8 cellular contexts compared by ENCODE assay signal in the genomic region with DNA sequence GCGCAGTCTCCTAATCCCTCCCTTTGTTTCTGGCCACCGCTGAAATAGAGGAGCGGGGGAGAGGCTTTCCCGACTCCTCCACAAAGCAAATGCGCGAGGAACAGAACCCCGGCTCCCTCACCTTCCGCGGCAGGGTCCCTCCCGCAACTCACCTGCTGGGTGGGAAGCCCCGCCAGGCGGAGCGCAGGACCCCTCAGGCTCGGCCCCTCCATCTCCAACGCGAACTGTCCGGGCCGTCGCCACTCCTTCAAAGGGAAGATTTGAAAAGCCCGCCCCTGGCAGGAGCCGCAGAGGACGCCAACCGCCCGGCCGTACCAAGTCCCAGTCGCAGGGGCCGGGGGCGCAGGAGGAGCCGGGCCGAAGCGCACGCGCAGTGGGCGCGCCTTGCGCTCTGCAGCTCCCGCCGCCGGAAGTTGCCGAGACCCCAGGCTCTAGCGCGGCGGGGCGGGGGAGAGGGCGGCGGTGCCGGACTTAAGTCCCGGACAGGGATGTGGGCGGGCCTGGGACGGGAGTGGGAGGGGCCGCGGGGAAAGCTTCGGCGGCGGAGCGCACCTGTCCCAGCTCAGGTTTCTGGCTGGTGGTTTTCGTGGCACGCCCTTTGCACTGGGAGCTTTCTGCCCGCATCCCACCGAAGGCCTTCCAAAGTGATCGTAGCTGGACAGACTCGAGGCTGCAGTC. TPM values are rescaled to one million over a fixed set of nuclear protein-coding genes. Genes with fewer than 3 reads are reported as not detected.
A peak's percentile ranks its signal among the peaks of the same experiment; 100 is the strongest.
DNase-seq lines count a peak whose midpoint lies in the region; ATAC-seq lines count a peak whose summit lies in the region.

A gene with protein sequence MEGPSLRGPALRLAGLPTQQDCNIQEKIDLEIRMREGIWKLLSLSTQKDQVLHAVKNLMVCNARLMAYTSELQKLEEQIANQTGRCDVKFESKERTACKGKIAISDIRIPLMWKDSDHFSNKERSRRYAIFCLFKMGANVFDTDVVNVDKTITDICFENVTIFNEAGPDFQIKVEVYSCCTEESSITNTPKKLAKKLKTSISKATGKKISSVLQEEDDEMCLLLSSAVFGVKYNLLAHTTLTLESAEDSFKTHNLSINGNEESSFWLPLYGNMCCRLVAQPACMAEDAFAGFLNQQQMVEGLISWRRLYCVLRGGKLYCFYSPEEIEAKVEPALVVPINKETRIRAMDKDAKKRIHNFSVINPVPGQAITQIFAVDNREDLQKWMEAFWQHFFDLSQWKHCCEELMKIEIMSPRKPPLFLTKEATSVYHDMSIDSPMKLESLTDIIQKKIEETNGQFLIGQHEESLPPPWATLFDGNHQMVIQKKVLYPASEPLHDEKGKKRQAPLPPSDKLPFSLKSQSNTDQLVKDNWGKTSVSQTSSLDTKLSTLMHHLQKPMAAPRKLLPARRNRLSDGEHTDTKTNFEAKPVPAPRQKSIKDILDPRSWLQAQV (minus strand): TSS at position 446 of the 678 bp plus-strand sequence. CDS start 234 bp downstream, at position 212.

- peak within 1 kb of the TSS in 10 of 11 experiments; percentile 44 to 88 (median 80); a peak in 19 of 22 replicates for H3K27ac ChIP-seq in BLaER1 treated with 17β-estradiol and CSF1 and Interleukin-3, amounts not matched to agents 10 nM and 100 nM
- peak within 1 kb of the TSS; percentile 60 to 80 for H3K27ac ChIP-seq in esophagus (ENCODE audit: low read depth in 2 of 2, low read length in 1 of 2)
- H3K27ac ChIP-seq in mucosa of rectum (ENCODE audit: low read depth in 2 of 2, low read length in 2 of 2) = peak within 1 kb of the TSS in 1 of 2 donors; percentile 54

- 0 to 1% methylated on average over 48 to 62 of the region's 62 CpGs for WGBS in esophagus, 2 donors

- H3K4me3 ChIP-seq in BLaER1 treated with 17β-estradiol and CSF1 and Interleukin-3, amounts not matched to agents 10 nM and 100 nM = peak within 1 kb of the TSS; percentile 66 to 94 (median 86)
- H3K4me3 ChIP-seq in esophagus (ENCODE audit: low read depth in 1 of 2, low read length in 2 of 2) (peak within 1 kb of the TSS; percentile 67 to 72), mucosa of rectum (ENCODE audit: low read length in 2 of 2) (peak within 1 kb of the TSS; percentile 69 to 95)

- DNase-seq in HK-2 (ENCODE audit: unreplicated experiment) (peak; percentile 82), NOMO-1 treated with dmso at 0.1 percent for 144 hours (lab: John Stamatoyannopoulos, UW; ENCODE audit: unreplicated experiment) (peak; percentile 32)
- DNase-seq in activated T-cell treated with anti-CD3 and anti-CD28 coated beads, Interleukin-2, amount 50 U/mL, for 1 hour = peak; percentile 68
- DNase-seq in stimulated activated CD8-positive, alpha-beta memory T cell treated with anti-CD3 and anti-CD28 coated beads, Interleukin-2, amount 100 ng/mL, for 48 hours (ENCODE audit: low read depth in 2 of 2) = peak; percentile 27 to 50

- peak within 1 kb of the TSS; percentile 80 to 100 (median 97) for H3K4me2 ChIP-seq in BLaER1 treated with 17β-estradiol and CSF1 and Interleukin-3, amounts not matched to agents 10 nM and 100 nM

- H3K36me3 ChIP-seq in BLaER1 treated with 17β-estradiol and CSF1 and Interleukin-3, amounts not matched to agents 10 nM and 100 nM = 0 out of 22 replicates have a peak, but pooled peaks cover 0 to under 1% (median 0%) of the 10 kb centered on the region in 11 experiments
- H3K36me3 ChIP-seq in esophagus (ENCODE audit: control insufficient read depth in 2 of 2, insufficient read depth in 2 of 2, low read length in 1 of 2) (no peaks in the 10 kb centered on the region), mucosa of rectum (ENCODE audit: control insufficient read depth in 2 of 2, insufficient read depth in 2 of 2, low read length in 2 of 2) (no peaks in the 10 kb centered on the region)

- no peaks in the 10 kb centered on the region for H3K9me3 ChIP-seq in BLaER1 treated with 17β-estradiol and CSF1 and Interleukin-3, amounts not matched to agents 10 nM and 100 nM (replicated peaks in 1 of 11)
- H3K9me3 ChIP-seq in esophagus (ENCODE audit: control insufficient read depth in 2 of 2, insufficient read depth in 1 of 2, low read depth in 1 of 2, low read length in 1 of 2) = no peaks in the 10 kb centered on the region
- H3K9me3 ChIP-seq in mucosa of rectum (ENCODE audit: control insufficient read depth in 2 of 2, low read length in 2 of 2) = no peaks in the 10 kb centered on the region

- H3K4me1 ChIP-seq in BLaER1 treated with 17β-estradiol and CSF1 and Interleukin-3, amounts not matched to agents 10 nM and 100 nM = peaks cover 20 to 47% (median 39%) of the 10 kb centered on the region in 10 experiments
- H3K4me1 ChIP-seq in esophagus (ENCODE audit: control insufficient read depth in 2 of 2, insufficient read depth in 2 of 2, low read length in 1 of 2) = no peaks in the 10 kb centered on the region
- peaks cover 4 to 8% of the 10 kb centered on the region in 2 donors for H3K4me1 ChIP-seq in mucosa of rectum (ENCODE audit: control insufficient read depth in 2 of 2, insufficient read depth in 2 of 2, low read length in 2 of 2)

- peak; percentile 76 for ATAC-seq in GM19438 (IDR thresholded peaks at IDR 0.05; ENCODE audit: low read depth, unreplicated experiment)

- peak within 1 kb of the TSS; percentile 74 to 89 (median 85) for H3K9ac ChIP-seq in BLaER1 treated with 17β-estradiol and CSF1 and Interleukin-3, amounts not matched to agents 10 nM and 100 nM
- peak within 1 kb of the TSS; percentile 70 to 71 for H3K9ac ChIP-seq in mucosa of rectum (ENCODE audit: low read depth in 1 of 2, low read length in 2 of 2)

- H3K27me3 ChIP-seq in BLaER1 treated with 17β-estradiol and CSF1 and Interleukin-3, amounts not matched to agents 10 nM and 100 nM = no peaks in the 10 kb centered on the region
- no peaks in the 10 kb centered on the region for H3K27me3 ChIP-seq in esophagus (ENCODE audit: control insufficient read depth in 1 of 2, insufficient read depth in 2 of 2, low read length in 2 of 2)
- H3K27me3 ChIP-seq in mucosa of rectum (ENCODE audit: control insufficient read depth in 2 of 2, insufficient read depth in 2 of 2, low read length in 2 of 2) = peaks cover 0 to 3% of the 10 kb centered on the region in 2 donors

- H4K20me1 ChIP-seq in BLaER1 treated with 17β-estradiol and CSF1 and Interleukin-3, amounts not matched to agents 10 nM and 100 nM = peaks cover 0 to 18% (median 0%) of the 10 kb centered on the region in 11 experiments; a peak in 5 of 22 replicates

RNA-seq across cellular contexts. Expression of the gene that starts here (rescaled TPM):
- 1 to 10 TPM; 7.3 to 7.8 TPM for polyA plus RNA-seq in esophagus

Comparison
In these comparisons a context has a peak if more than half of its experiments do, and no peak if none do; other contexts are left out.
1. DNase-seq: peak in every context shown above with its lines; median percentile 82 in HK-2; 68 in activated T-cell treated with anti-CD3 and anti-CD28 coated beads, Interleukin-2, amount 50 U/mL, for 1 hour; 38 in stimulated activated CD8-positive, alpha-beta memory T cell treated with anti-CD3 and anti-CD28 coated beads, Interleukin-2, amount 100 ng/mL, for 48 hours; 32 in NOMO-1 treated with dmso at 0.1 percent for 144 hours.